36 cellular contexts compared by ENCODE assay signal in genomic region chr15:27256446-27256845, GRCh38.
DNase-seq lines count a peak whose midpoint lies in the region; ATAC-seq, FAIRE-seq and TF ChIP-seq lines count a peak whose summit lies in the region.
"Had no signal": no experiment of that assay in that cellular context is flagged by ENCODE, and none has a peak within 500 bp of the region (broad histone marks: within the 10 kb centered on the region; RNA-seq: fewer than 3 reads in every experiment).

No MANE protein-coding gene starts in this region.

- CTCF ChIA-PET in HepG2 (lab: Yijun Ruan, JAX; ENCODE audit: low intra/inter-chr PET ratio, low total read pairs), result no interaction called here
- CTCF ChIA-PET in WTC11 (lab: Charles Lee), result no interaction called here

- H3K79me2 ChIP-seq in HepG2 (ENCODE audit: insufficient read depth, low read length), result no peaks in the 10 kb centered on the region

- in situ Hi-C loops in HepG2 (cut with HindIII; ENCODE audit: extremely low pct_ligation_motif_present, low pct_unique_long_range_greater_than_20kb), result no loop called here

- WGBS in HepG2 (ENCODE audit: low lambda C conversion rate), result 15% methylated on average over 5 of the region's 5 CpGs
- WGBS in right lobe of liver (ENCODE audit: insufficient coverage, low coverage, low lambda C conversion rate, missing lambda C conversion rate), result 48% methylated on average over 5 of the region's 5 CpGs
- 38 to 68% (median 56%) methylated on average over 5 of the region's 5 CpGs for WGBS in small intestine, 3 donors

- BruUV-seq in HepG2 (replicated peaks; lab: Mats Ljungman, UMichigan), result no TSS peak

- H3K27me3 ChIP-seq in HepG2 (ENCODE audit: control insufficient read depth in 1 of 2, insufficient read depth in 2 of 2, low read length in 2 of 2), result peaks cover 0 to 15% of the 10 kb centered on the region in 2 experiments; a peak in 3 of 5 replicates
- no peaks in the 10 kb centered on the region for H3K27me3 ChIP-seq in right lobe of liver
- H3K27me3 ChIP-seq in small intestine (ENCODE audit: control insufficient read depth in 2 of 2, insufficient read depth in 2 of 2, low read length in 2 of 2), result no peaks in the 10 kb centered on the region
- H3K27me3 ChIP-seq: BE2C; BLaER1; BLaER1 treated with 17β-estradiol and CSF1 and Interleukin-3, amounts not matched to agents 10 nM and 100 nM had no signal

- no peak overlapping the region for H3K4me3 Mint-ChIP-seq in WTC11
- H3K4me3 Mint-ChIP-seq: B cell; CD14-positive monocyte; CD4-positive, alpha-beta memory T cell; CD4-positive, alpha-beta T cell; CD4-positive, CD25-positive, alpha-beta regulatory T cell; CD8-positive, alpha-beta memory T cell; CD8-positive, alpha-beta T cell had no signal

- TF ChIP-seq RAD21 in HepG2 (CRISPR knock-in tag; IDR thresholded peaks at IDR 0.05), result no peak

- no peak overlapping the region for H3K9ac ChIP-seq in HepG2 (ENCODE audit: insufficient read depth, low read depth, low read length)
- H3K9ac ChIP-seq: BLaER1; BLaER1 treated with 17β-estradiol and CSF1 and Interleukin-3, amounts not matched to agents 10 nM and 100 nM had no signal

- no peaks in the 10 kb centered on the region for H3K36me3 ChIP-seq in HepG2 (replicated peaks in 1 of 2; ENCODE audit: control insufficient read depth in 1 of 2, insufficient read depth in 2 of 2, low read length in 2 of 2)
- H3K36me3 ChIP-seq in right lobe of liver, result no peaks in the 10 kb centered on the region
- H3K36me3 ChIP-seq in small intestine (ENCODE audit: control insufficient read depth in 2 of 2, insufficient read depth in 2 of 2, low read length in 2 of 2), result no peaks in the 10 kb centered on the region
- H3K36me3 ChIP-seq: BE2C; BLaER1; BLaER1 treated with 17β-estradiol and CSF1 and Interleukin-3, amounts not matched to agents 10 nM and 100 nM had no signal

- H3K4me1 Mint-ChIP-seq in WTC11, result peaks cover 42% of the 10 kb centered on the region
- H3K4me1 Mint-ChIP-seq: B cell; CD14-positive monocyte; CD4-positive, alpha-beta memory T cell; CD4-positive, CD25-positive, alpha-beta regulatory T cell; CD8-positive, alpha-beta memory T cell had no signal

- POLR2A ChIA-PET in HepG2 (lab: Yijun Ruan, JAX), result no interaction called here
- POLR2A ChIA-PET in WTC11 (lab: Charles Lee), result no interaction called here

- intact Hi-C loops in HepG2 (cut with micrococcal nuclease; ENCODE audit: unreplicated experiment), result no loop called here
- intact Hi-C loops in right lobe of liver (cut with DNase I), result no loop called here

- H3K27ac Mint-ChIP-seq in WTC11, result 0 out of 2 replicates have a peak overlapping the region, but pooled peaks have one; percentile 53
- H3K27ac Mint-ChIP-seq: B cell; CD14-positive monocyte; CD4-positive, alpha-beta memory T cell; CD4-positive, alpha-beta T cell; CD4-positive, CD25-positive, alpha-beta regulatory T cell; CD8-positive, alpha-beta memory T cell; CD8-positive, alpha-beta T cell had no signal

- TF ChIP-seq POLR2A in HepG2 (IDR thresholded peaks at IDR 0.05; ENCODE audit: insufficient read depth in 1 of 2, low read depth in 2 of 2, low read length in 2 of 2) (no peak), right lobe of liver (IDR thresholded peaks at IDR 0.05) (no peak)

- peak; percentile 72 for DNase-seq in DMS53 (lab: John Stamatoyannopoulos, UW)
- DNase-seq in DMS53 treated with DMSO at 0.1 percent for 48 hours (lab: John Stamatoyannopoulos, UW; ENCODE audit: unreplicated experiment), result no peak
- no peak for DNase-seq in HepG2 (ENCODE audit: low spot score)
- DNase-seq in right lobe of liver, result no peak
- DNase-seq in WTC11 (ENCODE audit: low spot score), result no peak
- peak; percentile 54 for DNase-seq in renal cortical epithelial cell (ENCODE audit: low read depth)
- DNase-seq in NCI-H1436 treated with DMSO at 0.1 percent for 48 hours (lab: John Stamatoyannopoulos, UW), result no peak
- DNase-seq in small intestine, result no peak
- DNase-seq: 8988T; ACHN; AML-193; BE2C; C1 segment of cervical spinal cord; Caco-2; Calu3; CD4-positive, alpha-beta memory T cell; CD4-positive, alpha-beta T cell; CD4-positive, CD25-positive, alpha-beta regulatory T cell; CD8-positive, alpha-beta memory T cell; CD8-positive, alpha-beta T cell; COR-L47; DMS 273 treated with DMSO at 0.1 percent for 48 hours; DMS153; DMS79; DMS79 treated with DMSO at 0.1 percent for 48 hours; DND-41; EL had no signal

- FAIRE-seq in HepG2 (lab: Jason Lieb, UNC) (no peak), small intestine (lab: Jason Lieb, UNC) (no peak)
- FAIRE-seq: A204.1, D721Med had no signal

- no peaks in the 10 kb centered on the region for H4K20me1 ChIP-seq in HepG2 (ENCODE audit: insufficient read depth, low read length)
- H4K20me1 ChIP-seq: BLaER1; BLaER1 treated with 17β-estradiol and CSF1 and Interleukin-3, amounts not matched to agents 10 nM and 100 nM had no signal

- H3K4me3 ChIP-seq in HepG2 (replicated peaks in 1 of 3; ENCODE audit: insufficient read depth in 1 of 3, low read depth in 2 of 3, low read length in 3 of 3) (no peak overlapping the region), right lobe of liver (no peak overlapping the region), small intestine (ENCODE audit: low read depth in 1 of 2, low read length in 2 of 2) (no peak overlapping the region)
- H3K4me3 ChIP-seq: A549; BLaER1; BLaER1 treated with 17β-estradiol and CSF1 and Interleukin-3, amounts not matched to agents 10 nM and 100 nM had no signal

- peaks cover 2% of the 10 kb centered on the region; the same call in 1 of the 2 replicates for H3K27me3 Mint-ChIP-seq in WTC11 (ENCODE audit: low read depth)
- H3K27me3 Mint-ChIP-seq: B cell; CD4-positive, alpha-beta memory T cell; CD4-positive, CD25-positive, alpha-beta regulatory T cell; CD8-positive, alpha-beta memory T cell had no signal

- TF ChIP-seq EP300 in HepG2 (IDR thresholded peaks at IDR 0.05; ENCODE audit: low read depth in 2 of 2, low read length in 2 of 2) (no peak), HepG2 (CRISPR knock-in tag; IDR thresholded peaks at IDR 0.05; ENCODE audit: borderline replicate concordance) (no peak)

- TF ChIP-seq CTCF in HepG2 (CRISPR knock-in tag; IDR thresholded peaks at IDR 0.05) (no peak), right lobe of liver (IDR thresholded peaks at IDR 0.05) (no peak), WTC11 (IDR thresholded peaks at IDR 0.05) (no peak)

- H2AFZ ChIP-seq in HepG2 (ENCODE audit: low read length), result no peak overlapping the region

- H3K9me3 Mint-ChIP-seq in WTC11, result no peaks in the 10 kb centered on the region

- H3K4me2 ChIP-seq in HepG2 (ENCODE audit: low read depth, low read length), result no peak overlapping the region
- H3K4me2 ChIP-seq: A549; BLaER1; BLaER1 treated with 17β-estradiol and CSF1 and Interleukin-3, amounts not matched to agents 10 nM and 100 nM had no signal

- no peaks in the 10 kb centered on the region for H3K4me1 ChIP-seq in HepG2 (ENCODE audit: insufficient read depth, low read length)
- H3K4me1 ChIP-seq in right lobe of liver, result no peaks in the 10 kb centered on the region
- H3K4me1 ChIP-seq in small intestine (ENCODE audit: control insufficient read depth in 2 of 2, insufficient read depth in 1 of 2, low read depth in 1 of 2, low read length in 1 of 2), result no peaks in the 10 kb centered on the region
- H3K4me1 ChIP-seq: A549; BLaER1; BLaER1 treated with 17β-estradiol and CSF1 and Interleukin-3, amounts not matched to agents 10 nM and 100 nM; Caco-2 had no signal

- ATAC-seq in HepG2, result no peak
- ATAC-seq in right lobe of liver, result no peak
- no peak for ATAC-seq in WTC11
- ATAC-seq: A549; CD8-positive, alpha-beta T cell had no signal

- H3K27ac ChIP-seq in HepG2 (ENCODE audit: extremely low read length, insufficient read depth, low read length) (no peak overlapping the region), right lobe of liver (no peak overlapping the region), small intestine (ENCODE audit: low read depth in 1 of 2, low read length in 1 of 2) (no peak overlapping the region)
- H3K27ac ChIP-seq: 22Rv1; A549; BLaER1; BLaER1 treated with 17β-estradiol and CSF1 and Interleukin-3, amounts not matched to agents 10 nM and 100 nM; C4-2B had no signal

- no peaks in the 10 kb centered on the region for H3K36me3 Mint-ChIP-seq in WTC11
- H3K36me3 Mint-ChIP-seq: CD14-positive monocyte; CD4-positive, alpha-beta memory T cell; CD4-positive, CD25-positive, alpha-beta regulatory T cell; CD8-positive, alpha-beta memory T cell; CD8-positive, alpha-beta T cell had no signal

- H3K9me3 ChIP-seq in HepG2 (ENCODE audit: low read length) (0 out of 2 replicates have a peak, but pooled peaks cover 5% of the 10 kb centered on the region), right lobe of liver (no peaks in the 10 kb centered on the region), small intestine (ENCODE audit: control insufficient read depth, low read depth) (peaks cover 3% of the 10 kb centered on the region)
- H3K9me3 ChIP-seq: A549, BE2C, BLaER1, Caco-2 had no signal

TF ChIP-seq in HepG2, 621 proteins besides CTCF, POLR2A, EP300 and RAD21 (continues in another document):
- no peak for TF ChIP-seq SAFB2 (CRISPR knock-in tag; IDR thresholded peaks at IDR 0.05; ENCODE audit: borderline replicate concordance, low read depth)

TF ChIP-seq in WTC11, 78 proteins besides CTCF, POLR2A, EP300 and RAD21 (continues in another document):
- TF ChIP-seq IRF1 (CRISPR knock-in tag; IDR thresholded peaks at IDR 0.05) (no peak), TCF7 (CRISPR knock-in tag; IDR thresholded peaks at IDR 0.05; ENCODE audit: low read depth) (no peak), ZNF396 (CRISPR knock-in tag; IDR thresholded peaks at IDR 0.05; ENCODE audit: borderline replicate concordance) (no peak), ATF6 (CRISPR knock-in tag; IDR thresholded peaks at IDR 0.05) (no peak)

Comparison
In these comparisons a context has a peak if more than half of its experiments do, and no peak if none do; other contexts are left out.
1. DNase-seq: peak in DMS53 (single experiment) and renal cortical epithelial cell (single experiment); none in DMS53 treated with DMSO at 0.1 percent for 48 hours (single experiment), HepG2 (single experiment), right lobe of liver (0 of 3), WTC11 (single experiment), NCI-H1436 treated with DMSO at 0.1 percent for 48 hours (single experiment) and small intestine (single experiment).